In the genomic region with DNA sequence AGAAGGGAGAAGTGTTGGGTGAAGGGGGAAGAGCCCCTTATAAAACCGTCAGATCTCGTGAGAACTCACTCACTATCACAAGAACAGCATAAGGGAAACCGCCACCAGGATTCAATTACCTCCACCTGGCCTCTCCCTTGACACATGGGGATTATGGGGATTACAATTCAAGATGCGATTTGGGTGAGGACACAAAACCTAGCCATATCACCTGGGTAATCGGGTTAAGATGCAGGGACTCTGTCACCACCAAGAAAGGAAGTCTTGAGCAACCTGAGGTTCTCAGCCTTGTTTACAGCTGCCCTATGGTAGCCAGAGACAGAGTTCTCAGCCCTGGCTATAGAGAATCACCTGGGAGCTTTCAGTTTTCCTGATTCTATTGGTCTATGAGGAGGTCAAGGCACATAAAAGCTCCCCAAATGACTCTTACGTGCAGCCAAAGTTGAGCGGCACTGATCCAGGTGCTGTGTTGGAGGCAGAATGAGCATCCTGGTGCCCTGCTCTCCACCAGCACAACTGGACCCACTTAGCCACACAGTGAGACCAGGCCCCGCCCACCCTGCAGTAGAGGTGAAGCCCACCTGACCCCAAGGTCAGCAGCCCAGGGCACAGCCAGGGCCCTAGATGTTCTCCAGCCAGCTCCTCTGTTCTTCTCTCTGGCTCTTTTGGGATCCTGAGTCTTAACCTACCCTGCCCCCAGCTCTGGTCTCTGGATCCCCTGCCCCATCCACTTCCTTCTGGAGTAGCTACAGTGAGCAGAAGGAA, we compare ENCODE assay signal across 21 cellular contexts.
"Had no signal": no experiment of that assay in that cellular context is flagged by ENCODE, and none has a peak within 500 bp of the region (broad histone marks: within the 10 kb centered on the region; RNA-seq: fewer than 3 reads in every experiment).

No MANE protein-coding gene starts in this region.

- DNase-seq: activated CD4-positive, alpha-beta T cell treated with anti-CD3 and anti-CD28 coated beads, Interleukin-2, amount 10 ng/mL, durations not matched to agents 24 days and 14 days; activated CD8-positive, alpha-beta T cell treated with anti-CD3 and anti-CD28 coated beads, Interleukin-2, amount 10 ng/mL, durations not matched to agents 7 days and 5 days; activated naive CD4-positive, alpha-beta T cell treated with anti-CD3 and anti-CD28 coated beads, Interleukin-2, amount 10 ng/mL, durations not matched to agents 7 days and 5 days; activated T-cell treated with anti-CD3 and anti-CD28 coated beads, Interleukin-2, amount 50 U/mL, for 4 hours; aorta; cerebellar nuclear complex; cortex of kidney; heart right ventricle; left lung; mammary epithelial cell; naive thymus-derived CD4-positive, alpha-beta T cell; nucleus accumbens; retina; stimulated activated CD4-positive, alpha-beta T cell treated with anti-CD3 and anti-CD28 coated beads, Interleukin-12 subunit alpha, Interleukin-12 subunit beta, amount 100 ng/mL, for 4 hours; stimulated activated CD4-positive, alpha-beta T cell treated with anti-CD3 and anti-CD28 coated beads, Interleukin-1b, Interleukin-23, amount 100 ng/mL, for 48 hours; stimulated activated CD8-positive, alpha-beta memory T cell treated with anti-CD3 and anti-CD28 coated beads, Interleukin-4, amount 100 ng/mL, for 48 hours; stimulated activated naive CD4-positive, alpha-beta T cell; T1000; thyroid gland had no signal

- H3K27me3 ChIP-seq: breast epithelium, thyroid gland had no signal

- H3K9me3 ChIP-seq: breast epithelium, heart right ventricle, left lung, thyroid gland had no signal

- H3K4me1 ChIP-seq: breast epithelium, thyroid gland had no signal

- H3K27ac Mint-ChIP-seq: activated CD4-positive, alpha-beta T cell treated with anti-CD3 and anti-CD28 coated beads, Interleukin-2, amount 10 ng/mL, durations not matched to agents 24 days and 14 days; activated CD8-positive, alpha-beta T cell treated with anti-CD3 and anti-CD28 coated beads, Interleukin-2, amount 10 ng/mL, durations not matched to agents 7 days and 5 days; activated naive CD4-positive, alpha-beta T cell treated with anti-CD3 and anti-CD28 coated beads, Interleukin-2, amount 10 ng/mL, durations not matched to agents 7 days and 5 days; naive thymus-derived CD4-positive, alpha-beta T cell had no signal

- H3K27ac ChIP-seq: thyroid gland had no signal

- H3K27me3 Mint-ChIP-seq: activated CD4-positive, alpha-beta T cell treated with anti-CD3 and anti-CD28 coated beads, Interleukin-2, amount 10 ng/mL, durations not matched to agents 24 days and 14 days had no signal

- H3K36me3 ChIP-seq: breast epithelium, heart right ventricle, left lung, thyroid gland had no signal

- H3K36me3 Mint-ChIP-seq: activated naive CD4-positive, alpha-beta T cell treated with anti-CD3 and anti-CD28 coated beads, Interleukin-2, amount 10 ng/mL, durations not matched to agents 7 days and 5 days; naive thymus-derived CD4-positive, alpha-beta T cell had no signal

- H3K4me3 ChIP-seq: breast epithelium, heart right ventricle, left lung, thyroid gland had no signal

- H3K9me3 Mint-ChIP-seq: activated CD4-positive, alpha-beta T cell treated with anti-CD3 and anti-CD28 coated beads, Interleukin-2, amount 10 ng/mL, durations not matched to agents 24 days and 14 days; activated naive CD4-positive, alpha-beta T cell treated with anti-CD3 and anti-CD28 coated beads, Interleukin-2, amount 10 ng/mL, durations not matched to agents 7 days and 5 days; activated T-cell treated with anti-CD3 and anti-CD28 coated beads, Interleukin-2, amount 50 U/mL, for 4 hours; naive thymus-derived CD4-positive, alpha-beta T cell had no signal

- ATAC-seq: activated CD8-positive, alpha-beta T cell treated with anti-CD3 and anti-CD28 coated beads, Interleukin-2, amount 10 ng/mL, durations not matched to agents 7 days and 5 days; activated T-cell treated with anti-CD3 and anti-CD28 coated beads, Interleukin-2, amount 50 U/mL, for 4 hours; esophagus mucosa; heart right ventricle; left lung; naive thymus-derived CD4-positive, alpha-beta T cell had no signal

- H3K4me3 Mint-ChIP-seq: activated CD4-positive, alpha-beta T cell treated with anti-CD3 and anti-CD28 coated beads, Interleukin-2, amount 10 ng/mL, durations not matched to agents 24 days and 14 days; activated CD8-positive, alpha-beta T cell treated with anti-CD3 and anti-CD28 coated beads, Interleukin-2, amount 10 ng/mL, durations not matched to agents 7 days and 5 days; activated naive CD4-positive, alpha-beta T cell treated with anti-CD3 and anti-CD28 coated beads, Interleukin-2, amount 10 ng/mL, durations not matched to agents 7 days and 5 days; activated T-cell treated with anti-CD3 and anti-CD28 coated beads, Interleukin-2, amount 50 U/mL, for 4 hours; naive thymus-derived CD4-positive, alpha-beta T cell had no signal
